Comparison of ENCODE assay signal across 11 cellular contexts in the genomic region with DNA sequence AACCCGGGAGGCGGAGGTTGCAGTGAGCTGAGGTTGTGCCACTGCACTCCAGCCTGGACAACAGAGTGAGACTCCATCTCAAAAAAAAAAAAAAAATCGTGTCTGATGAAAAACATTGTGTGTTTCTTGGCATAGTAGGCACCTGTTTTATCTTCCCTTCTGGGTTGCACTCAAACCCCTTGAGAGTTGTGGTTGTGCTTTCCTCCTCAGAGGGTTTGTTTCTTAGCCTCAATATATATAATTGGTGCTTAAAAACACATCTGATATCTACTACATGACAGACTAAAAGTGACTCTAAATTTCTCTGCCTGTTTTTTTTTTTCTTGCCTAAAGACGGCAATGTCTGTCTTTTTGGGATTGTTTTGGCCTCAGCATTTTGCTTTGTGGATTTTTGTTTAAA. TPM values are rescaled to one million over a fixed set of nuclear protein-coding genes. Genes with fewer than 3 reads are reported as not detected.
DNase-seq lines count a peak whose midpoint lies in the region; ATAC-seq and TF ChIP-seq lines count a peak whose summit lies in the region.
"Had no signal": no experiment of that assay in that cellular context is flagged by ENCODE, and none has a peak within 500 bp of the region (broad histone marks: within the 10 kb centered on the region; RNA-seq: fewer than 3 reads in every experiment).

No MANE protein-coding gene starts in this region.

- H3K4me3 ChIP-seq in cardiac fibroblast (replicated peaks in 1 of 2; ENCODE audit: low read depth in 2 of 2, low read length in 2 of 2) (no peak overlapping the region), stomach (no peak overlapping the region)

- H3K36me3 ChIP-seq in stomach, result peaks cover 0 to 24% (median 5%) of the 10 kb centered on the region in 4 donors

- peak; percentile 26 to 54 for DNase-seq in cardiac fibroblast (ENCODE audit: low read depth in 2 of 2)
- DNase-seq in stomach, result no peak
- no peak for DNase-seq in NCI-H1417 treated with DMSO at 0.1 percent for 48 hours (lab: John Stamatoyannopoulos, UW)
- no peak for DNase-seq in GM10266 (ENCODE audit: extremely low spot score)
- DNase-seq: head of caudate nucleus, NCI-H1436 had no signal

- no peak for TF ChIP-seq POLR2A in stomach (IDR thresholded peaks at IDR 0.05)

- H3K4me1 ChIP-seq in stomach, result peaks cover 36 to 95% (median 64%) of the 10 kb centered on the region in 4 donors

- H3K27me3 ChIP-seq in stomach, result no peaks in the 10 kb centered on the region

- no peak for TF ChIP-seq EP300 in stomach (IDR thresholded peaks at IDR 0.05)

- no peak for TF ChIP-seq CTCF in cardiac fibroblast (IDR thresholded peaks at IDR 0.05; ENCODE audit: low read depth, low read length)
- no peak for TF ChIP-seq CTCF in stomach (IDR thresholded peaks at IDR 0.05)
- no peak for TF ChIP-seq CTCF in GM10266 (IDR thresholded peaks at IDR 0.05; ENCODE audit: control insufficient read depth, insufficient read depth, low read depth, missing control alignments)

- H3K9me3 ChIP-seq in stomach, result no peaks in the 10 kb centered on the region

- intact Hi-C loops in stomach (cut with DNase I; ENCODE audit: low total_unique reads), result no loop called here

- WGBS in stomach, 5 donors, result 74 to 81% (median 77%) methylated on average over 4 of the region's 4 CpGs

- peak overlapping the region in 2 of 5 donors; percentile 31 to 61 for H3K27ac ChIP-seq in stomach
- H3K27ac ChIP-seq: C4-2B had no signal

- ATAC-seq in GM18502 (IDR thresholded peaks at IDR 0.05; ENCODE audit: poor library complexity, unreplicated experiment), result peak; percentile 54
- peak; percentile 42 for ATAC-seq in GM21390 (IDR thresholded peaks at IDR 0.05; ENCODE audit: unreplicated experiment)
- peak; percentile 46 for ATAC-seq in HG03108 (IDR thresholded peaks at IDR 0.05; ENCODE audit: unreplicated experiment)
- no peak for ATAC-seq in HG02840 (IDR thresholded peaks at IDR 0.05; ENCODE audit: low FRiP score, unreplicated experiment)

RNA-seq across cellular contexts. Expression of a gene that starts 7.6 kb away (rescaled TPM):
- 100 to 1,000 TPM in 1 of 5 donors, 10 to 100 TPM in 3, 1 to 10 TPM in 1; 9.8 to 105 (median 35.1) TPM for total RNA-seq in stomach
- polyA plus RNA-seq in stomach, result 10 to 100 TPM in 1 of 3 donors, 1 to 10 TPM in 2; 5.5 to 23.2 (median 9.1) TPM

RNA-seq across cellular contexts. Expression of a gene that starts 35.7 kb away (rescaled TPM):
- total RNA-seq in stomach, result 1,000 to 10,000 TPM in 4 of 5 donors, 100 to 1,000 TPM in 1; 121 to 3,139 (median 1,087) TPM
- polyA plus RNA-seq in stomach, result 1,000 to 10,000 TPM; 3,661 to 4,768 (median 4,326) TPM

RNA-seq across cellular contexts. Expression of a gene that starts 35.9 kb away (rescaled TPM):
- 10 to 100 TPM in 2 of 5 donors, 1 to 10 TPM in 1, under 1 TPM in 1, not detected in 1; 0.87 to 18.3 (median 8.9) TPM for total RNA-seq in stomach
- 1 to 10 TPM; 5.9 to 9.6 (median 7.6) TPM for polyA plus RNA-seq in stomach

Comparison
In these comparisons a context has a peak if more than half of its experiments do, and no peak if none do; other contexts are left out.
1. DNase-seq: peak in cardiac fibroblast (2 of 2); none in stomach (single experiment), NCI-H1417 treated with DMSO at 0.1 percent for 48 hours (single experiment) and GM10266 (single experiment).